10 cellular contexts compared by ENCODE assay signal in the genomic region with DNA sequence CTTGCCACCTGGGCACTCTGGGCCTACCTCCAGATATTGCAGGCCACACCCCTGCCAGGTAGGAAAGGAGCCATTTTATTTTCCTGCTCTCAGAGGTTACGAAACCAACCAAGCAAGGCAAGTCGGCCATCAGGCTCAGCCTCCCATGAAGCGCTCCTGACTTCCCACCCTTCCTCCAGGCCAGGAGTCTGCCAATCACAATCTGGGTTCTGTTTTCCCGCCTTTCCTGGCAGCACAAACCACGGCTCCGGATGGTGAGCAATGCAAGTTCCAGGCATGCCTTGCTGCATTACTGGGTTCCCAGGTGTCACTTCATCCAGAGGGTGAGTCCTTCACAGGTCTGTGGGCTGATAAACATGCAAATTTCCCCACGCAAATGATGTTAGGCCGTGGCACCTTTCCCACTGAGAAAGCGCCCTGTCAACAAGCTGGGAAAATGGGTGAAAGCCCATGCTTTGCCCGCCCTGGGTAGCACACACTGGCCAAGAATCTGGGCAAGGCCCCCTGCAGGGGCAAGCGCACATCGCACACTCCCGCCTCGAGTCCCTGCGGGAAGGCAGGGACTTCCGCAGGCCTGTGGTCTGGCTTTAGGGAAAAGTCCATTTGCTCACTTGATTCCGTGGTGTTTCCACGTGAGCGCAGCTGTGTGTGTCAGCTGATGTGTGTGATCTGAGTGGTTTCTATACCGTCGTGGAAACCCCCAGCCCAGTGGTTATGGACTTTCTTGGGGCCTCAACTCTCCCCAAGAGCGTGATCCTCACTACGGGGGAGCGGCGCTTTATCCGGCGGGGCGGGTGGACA.
DNase-seq lines count a peak whose midpoint lies in the region; ATAC-seq and TF ChIP-seq lines count a peak whose summit lies in the region.
"Had no signal": no experiment of that assay in that cellular context is flagged by ENCODE, and none has a peak within 500 bp of the region (broad histone marks: within the 10 kb centered on the region; RNA-seq: fewer than 3 reads in every experiment).

No MANE protein-coding gene starts in this region.

- H3K27ac ChIP-seq in HUES6 (ENCODE audit: low read depth, low read length): peak overlapping the region; percentile 33; the same call in 1 of the 2 replicates
- no peak overlapping the region for H3K27ac ChIP-seq in endodermal cell (ENCODE audit: low read depth, low read length)
- no peak overlapping the region for H3K27ac ChIP-seq in neural progenitor cell

- DNase-seq in Caki2 (ENCODE audit: low read depth): peak; percentile 77
- peak; percentile 76 for DNase-seq in endodermal cell
- DNase-seq in neural progenitor cell (ENCODE audit: low spot score): peak; percentile 56
- no peak for DNase-seq in iPS-NIHi11 (ENCODE audit: low spot score)
- DNase-seq in activated CD4-positive, alpha-beta T cell treated with anti-CD3 and anti-CD28 coated beads, Interleukin-2, amount 10 ng/mL, durations not matched to agents 7 days and 5 days: no peak
- no peak for DNase-seq in NCI-H128 (lab: John Stamatoyannopoulos, UW; ENCODE audit: unreplicated experiment)
- DNase-seq: activated B cell treated with CpG ODN at 0.5 μM for 24 hours, posterior cingulate gyrus had no signal

- H3F3A ChIP-seq in neural progenitor cell (ENCODE audit: low read depth): peaks cover 15% of the 10 kb centered on the region

- H3K9ac ChIP-seq in HUES6 (ENCODE audit: low read length): peak overlapping the region; percentile 22
- H3K9ac ChIP-seq in endodermal cell (ENCODE audit: extremely low read depth, low read length, poor library complexity, severe bottlenecking): no peak overlapping the region
- no peak overlapping the region for H3K9ac ChIP-seq in neural progenitor cell

- H3K9me3 ChIP-seq in HUES6 (ENCODE audit: control insufficient read depth, insufficient read depth, low read depth, low read length) (no peaks in the 10 kb centered on the region), endodermal cell (ENCODE audit: control insufficient read depth, low read length) (no peaks in the 10 kb centered on the region), neural progenitor cell (ENCODE audit: low read depth) (no peaks in the 10 kb centered on the region)

- H3K4me1 ChIP-seq in HUES6 (ENCODE audit: control insufficient read depth, insufficient read depth, low read length) (peaks cover 55% of the 10 kb centered on the region), endodermal cell (ENCODE audit: control insufficient read depth, insufficient read depth, low read length) (peaks cover 14% of the 10 kb centered on the region), neural progenitor cell (peaks cover 28% of the 10 kb centered on the region)

- H3K36me3 ChIP-seq in HUES6 (ENCODE audit: control insufficient read depth, insufficient read depth, low read length) (no peaks in the 10 kb centered on the region), endodermal cell (ENCODE audit: control insufficient read depth, insufficient read depth, low read length) (no peaks in the 10 kb centered on the region), neural progenitor cell (no peaks in the 10 kb centered on the region)

- peak overlapping the region; percentile 35; the same call in 1 of the 2 replicates for H3K4me3 ChIP-seq in HUES6 (ENCODE audit: low read depth, low read length)
- no peak overlapping the region for H3K4me3 ChIP-seq in endodermal cell (ENCODE audit: low read length)
- no peak overlapping the region for H3K4me3 ChIP-seq in neural progenitor cell

- no peak overlapping the region for H3K27ac Mint-ChIP-seq in endodermal cell
- H3K27ac Mint-ChIP-seq in neural progenitor cell: no peak overlapping the region
- no peak overlapping the region for H3K27ac Mint-ChIP-seq in activated CD4-positive, alpha-beta T cell treated with anti-CD3 and anti-CD28 coated beads, Interleukin-2, amount 10 ng/mL, durations not matched to agents 7 days and 5 days
- H3K27ac Mint-ChIP-seq: activated B cell treated with CpG ODN at 0.5 μM for 24 hours had no signal

- peaks cover 17% of the 10 kb centered on the region for H3K27me3 Mint-ChIP-seq in endodermal cell (ENCODE audit: insufficient read depth)
- peaks cover 11% of the 10 kb centered on the region for H3K27me3 Mint-ChIP-seq in neural progenitor cell (ENCODE audit: insufficient read depth, low read depth)
- peaks cover 53% of the 10 kb centered on the region for H3K27me3 Mint-ChIP-seq in activated CD4-positive, alpha-beta T cell treated with anti-CD3 and anti-CD28 coated beads, Interleukin-2, amount 10 ng/mL, durations not matched to agents 7 days and 5 days

- H2AFZ ChIP-seq in neural progenitor cell (replicated peaks): no peak overlapping the region

- H3K27me3 ChIP-seq in HUES6 (ENCODE audit: control insufficient read depth, insufficient read depth, low read length): peaks cover 24% of the 10 kb centered on the region
- H3K27me3 ChIP-seq in endodermal cell (ENCODE audit: control insufficient read depth, insufficient read depth, low read length, poor library complexity, severe bottlenecking): no peaks in the 10 kb centered on the region
- H3K27me3 ChIP-seq in neural progenitor cell: peaks cover 24% of the 10 kb centered on the region

- H3K4me1 Mint-ChIP-seq in endodermal cell (peaks cover 34% of the 10 kb centered on the region), neural progenitor cell (peaks cover 48% of the 10 kb centered on the region)
- peaks cover 3% of the 10 kb centered on the region for H3K4me1 Mint-ChIP-seq in activated CD4-positive, alpha-beta T cell treated with anti-CD3 and anti-CD28 coated beads, Interleukin-2, amount 10 ng/mL, durations not matched to agents 7 days and 5 days

- peak overlapping the region; percentile 47 for H3K4me3 Mint-ChIP-seq in endodermal cell
- H3K4me3 Mint-ChIP-seq in neural progenitor cell: no peak overlapping the region
- H3K4me3 Mint-ChIP-seq in activated CD4-positive, alpha-beta T cell treated with anti-CD3 and anti-CD28 coated beads, Interleukin-2, amount 10 ng/mL, durations not matched to agents 7 days and 5 days: no peak overlapping the region
- H3K4me3 Mint-ChIP-seq: activated B cell treated with CpG ODN at 0.5 μM for 24 hours had no signal

- WGBS in endodermal cell (ENCODE audit: insufficient coverage in 1 of 2, insufficient read length in 1 of 2), 2 experiments: 91 to 94% methylated on average over 27 to 28 of the region's 28 CpGs

- H3K9me3 Mint-ChIP-seq in endodermal cell (no peaks in the 10 kb centered on the region), neural progenitor cell (no peaks in the 10 kb centered on the region)
- no peaks in the 10 kb centered on the region for H3K9me3 Mint-ChIP-seq in activated CD4-positive, alpha-beta T cell treated with anti-CD3 and anti-CD28 coated beads, Interleukin-2, amount 10 ng/mL, durations not matched to agents 7 days and 5 days
- H3K9me3 Mint-ChIP-seq: activated B cell treated with CpG ODN at 0.5 μM for 24 hours had no signal

- CTCF ChIA-PET in activated CD4-positive, alpha-beta T cell treated with anti-CD3 and anti-CD28 coated beads, Interleukin-2, amount 10 ng/mL, durations not matched to agents 7 days and 5 days (lab: Charles Lee): no interaction called here

- H3K4me2 ChIP-seq in neural progenitor cell: no peak overlapping the region

- no peaks in the 10 kb centered on the region for H4K20me1 ChIP-seq in neural progenitor cell (ENCODE audit: low read depth)

- in situ Hi-C loops in Caki2 (cut with HindIII; ENCODE audit: low pct_unique_long_range_greater_than_20kb, low sequenced_read_pairs): no loop called here

- TF ChIP-seq CTCF in endodermal cell (conservative IDR thresholded peaks at IDR 0.05): peak; percentile 71
- TF ChIP-seq CTCF in neural progenitor cell (IDR thresholded peaks at IDR 0.05): peak; percentile 26

- POLR2A ChIA-PET in activated CD4-positive, alpha-beta T cell treated with anti-CD3 and anti-CD28 coated beads, Interleukin-2, amount 10 ng/mL, durations not matched to agents 7 days and 5 days (lab: Charles Lee): no interaction called here

- H3K79me2 ChIP-seq in neural progenitor cell (ENCODE audit: low read depth): no peaks in the 10 kb centered on the region

- no peaks in the 10 kb centered on the region for H3K36me3 Mint-ChIP-seq in endodermal cell (ENCODE audit: low read depth)
- H3K36me3 Mint-ChIP-seq in neural progenitor cell: no peaks in the 10 kb centered on the region
- no peaks in the 10 kb centered on the region for H3K36me3 Mint-ChIP-seq in activated CD4-positive, alpha-beta T cell treated with anti-CD3 and anti-CD28 coated beads, Interleukin-2, amount 10 ng/mL, durations not matched to agents 7 days and 5 days (ENCODE audit: low read depth)

- ATAC-seq in GM21515 (IDR thresholded peaks at IDR 0.05; ENCODE audit: unreplicated experiment): no peak

Comparison
In these comparisons a context has a peak if more than half of its experiments do, and no peak if none do; other contexts are left out.
1. DNase-seq: peak in Caki2 (single experiment), endodermal cell (single experiment) and neural progenitor cell (single experiment); none in iPS-NIHi11 (single experiment), activated CD4-positive, alpha-beta T cell treated with anti-CD3 and anti-CD28 coated beads, Interleukin-2, amount 10 ng/mL, durations not matched to agents 7 days and 5 days (single experiment) and NCI-H128 (single experiment).